8 cellular contexts compared by ENCODE assay signal in the genomic region with DNA sequence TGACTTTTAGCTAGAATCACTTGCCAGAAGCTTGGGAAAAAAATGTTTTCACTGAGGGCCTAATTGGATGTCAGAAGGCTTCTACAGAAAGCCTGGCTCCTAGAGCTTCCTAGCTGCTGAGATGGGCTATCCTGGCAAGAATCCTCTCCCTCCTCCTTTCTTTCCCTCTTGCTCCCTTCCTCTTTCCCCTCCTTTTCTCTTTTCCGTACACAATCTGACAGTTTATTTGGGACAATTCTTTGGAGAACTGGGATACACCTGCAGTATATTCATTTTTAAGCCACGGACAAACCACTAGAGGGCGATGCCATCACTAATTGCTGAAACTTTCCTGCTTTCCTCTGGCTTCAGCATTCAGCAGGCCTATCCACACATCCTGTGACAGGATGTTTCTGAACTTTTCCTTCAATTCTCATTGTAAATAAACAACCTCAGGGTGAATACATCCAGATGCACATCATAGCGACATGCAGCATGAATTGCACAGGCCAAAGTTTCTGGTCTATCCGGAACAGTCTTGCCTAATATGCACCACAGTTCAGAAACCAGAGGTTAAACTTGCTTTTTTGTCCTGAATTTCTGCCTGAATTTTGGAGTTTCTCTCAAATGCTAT.
DNase-seq lines count a peak whose midpoint lies in the region; ATAC-seq and TF ChIP-seq lines count a peak whose summit lies in the region.

No MANE protein-coding gene starts in this region.

- ATAC-seq in HG03039 (IDR thresholded peaks at IDR 0.05; ENCODE audit: unreplicated experiment) (peak; percentile 68), T-helper 17 cell (no peak)

- no peaks in the 10 kb centered on the region for H3K36me3 ChIP-seq in thyroid gland

- DNase-seq in GM13977 (ENCODE audit: low spot score) (peak; percentile 48), NCI-H345 treated with DMSO at 0.1 percent for 48 hours (lab: John Stamatoyannopoulos, UW; ENCODE audit: unreplicated experiment) (peak; percentile 23), T47D (ENCODE audit: low read depth in 1 of 2, low spot score in 1 of 2) (peak; percentile 49 to 90), inferior parietal cortex (ENCODE audit: extremely low spot score) (peak; percentile 71), thyroid gland (peak; percentile 28 to 58), T-helper 17 cell (no peak)

- WGBS in thyroid gland, 2 donors: 19 to 22% methylated on average over 5 of the region's 5 CpGs

- no peak overlapping the region for H3K4me3 ChIP-seq in thyroid gland (replicated peaks in 1 of 3)

- peaks cover 37 to 54% of the 10 kb centered on the region in 2 donors for H3K4me1 ChIP-seq in thyroid gland

- H3K27ac ChIP-seq in C4-2B: no peak overlapping the region
- H3K27ac ChIP-seq in thyroid gland: peak overlapping the region; percentile 89 to 93 (median 91)

- H3K27ac Mint-ChIP-seq in T-helper 17 cell: no peak overlapping the region

- in situ Hi-C loops in GM13977 (cut with MboI; ENCODE audit: low pct_unique_long_range_greater_than_20kb, low sequenced_read_pairs, unreplicated experiment) (no loop called here), T47D (cut with HindIII; ENCODE audit: low pct_unique_long_range_greater_than_20kb, low sequenced_read_pairs) (loop anchor here (25.0 kb wide), 1 partner anchor 136 kb away; no protein-coding TSS in a partner anchor)

- TF ChIP-seq CTCF in C4-2B (conservative IDR thresholded peaks at IDR 0.05) (peak; percentile 85), GM13977 (IDR thresholded peaks at IDR 0.05; ENCODE audit: extremely low read depth, insufficient read depth, missing control alignments) (peak; percentile 76), thyroid gland (IDR thresholded peaks at IDR 0.05) (peak in 4 of 6 experiments; percentile 57 to 81 (median 64))

- no peaks in the 10 kb centered on the region for H3K27me3 ChIP-seq in thyroid gland

- intact Hi-C loops in thyroid gland (cut with DNase I): no loop called here

- no peak for TF ChIP-seq POLR2A in thyroid gland (IDR thresholded peaks at IDR 0.05)

- no peak overlapping the region for H3K4me3 Mint-ChIP-seq in T-helper 17 cell

- H3K36me3 Mint-ChIP-seq in T-helper 17 cell (ENCODE audit: low read depth): no peaks in the 10 kb centered on the region

- peaks cover 3% of the 10 kb centered on the region for H3K4me1 Mint-ChIP-seq in T-helper 17 cell

- H3K27me3 Mint-ChIP-seq in T-helper 17 cell: peaks cover 13% of the 10 kb centered on the region

- H3K9me3 ChIP-seq in thyroid gland (no peaks in the 10 kb centered on the region), T-helper 17 cell (ENCODE audit: control insufficient read depth, low read length, poor library complexity, severe bottlenecking) (no peaks in the 10 kb centered on the region)

Comparison
In these comparisons a context has a peak if more than half of its experiments do, and no peak if none do; other contexts are left out.
1. DNase-seq: peak in GM13977 (single experiment), NCI-H345 treated with DMSO at 0.1 percent for 48 hours (single experiment), T47D (2 of 2), inferior parietal cortex (single experiment) and thyroid gland (2 of 2); none in T-helper 17 cell (0 of 3).
2. Peak in every context shown above with its lines, with median percentiles within 50 percentile points of each other: CTCF ChIP-seq.